Comparison of ENCODE assay signal across 8 cellular contexts in the genomic region with DNA sequence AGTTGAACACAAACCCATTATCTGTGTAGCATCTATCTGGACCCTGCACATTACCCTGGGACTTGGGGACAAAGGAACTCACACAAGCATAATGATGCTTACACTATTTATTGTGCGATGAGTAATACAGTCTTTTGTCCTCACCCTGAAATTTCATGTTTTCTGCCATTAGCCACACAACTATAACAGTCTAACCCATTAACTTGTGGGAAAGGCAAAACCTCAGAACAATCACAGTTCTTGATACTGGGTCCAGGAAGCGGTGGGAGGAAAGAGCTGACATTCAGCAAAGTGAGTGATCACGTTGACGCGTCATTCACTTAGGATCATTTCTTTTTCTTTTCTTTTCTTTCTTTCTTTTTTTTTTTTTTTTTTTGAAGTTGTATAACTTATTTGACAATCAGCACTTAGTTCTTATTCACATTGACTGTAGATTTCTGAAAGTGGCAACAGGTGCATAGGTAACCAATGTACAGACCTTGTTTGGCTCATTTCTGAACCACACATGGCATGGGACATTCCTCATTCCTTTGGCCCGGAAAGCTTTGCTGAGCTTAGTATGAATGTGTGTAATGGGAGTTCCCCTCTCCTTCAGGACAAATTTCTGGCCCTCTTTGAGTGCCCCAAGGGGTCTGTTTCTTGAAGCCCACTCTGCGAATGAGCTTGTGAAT.
DNase-seq lines count a peak whose midpoint lies in the region; ATAC-seq, FAIRE-seq and TF ChIP-seq lines count a peak whose summit lies in the region.

No MANE protein-coding gene starts in this region.

- intact Hi-C loops in body of pancreas (cut with DNase I): no loop called here

- H3K4me1 ChIP-seq in body of pancreas: no peaks in the 10 kb centered on the region

- H3K27me3 ChIP-seq in body of pancreas: no peaks in the 10 kb centered on the region

- ATAC-seq in GM19468 (IDR thresholded peaks at IDR 0.05; ENCODE audit: extremely low read depth, unreplicated experiment): peak; percentile 22
- ATAC-seq in HG03196 (IDR thresholded peaks at IDR 0.05; ENCODE audit: unreplicated experiment): peak; percentile 63
- ATAC-seq in body of pancreas: no peak

- WGBS in body of pancreas, 2 donors: 82 to 89% methylated on average over 7 of the region's 7 CpGs

- H3K27ac ChIP-seq in body of pancreas: no peak overlapping the region

- H3K36me3 ChIP-seq in body of pancreas (replicated peaks in 1 of 2; ENCODE audit: insufficient read depth in 1 of 2, low read depth in 2 of 2): no peaks in the 10 kb centered on the region

- in situ Hi-C loops in KBM-7 (cut with MboI; ENCODE audit: low pct_unique_long_range_greater_than_20kb, low sequenced_read_pairs): no loop called here

- peak; percentile 91 for FAIRE-seq in GM12892 (lab: Jason Lieb, UNC)

- DNase-seq in GM12892 (ENCODE audit: insufficient read length) (no peak), astrocyte of the hippocampus (ENCODE audit: low read depth, low spot score) (peak; percentile 76), KBM-7 (no peak), occipital lobe (lab: John Stamatoyannopoulos, UW) (no peak), NCI-H510A treated with DMSO at 0.1 percent for 48 hours (lab: John Stamatoyannopoulos, UW) (no peak), body of pancreas (no peak)

- no peak for TF ChIP-seq CTCF in body of pancreas (IDR thresholded peaks at IDR 0.05)

- no peak for TF ChIP-seq POLR2A in GM12892 (IDR thresholded peaks at IDR 0.05; ENCODE audit: low read depth, low read length)
- TF ChIP-seq POLR2A in body of pancreas (IDR thresholded peaks at IDR 0.05): no peak

- H3K4me3 ChIP-seq in body of pancreas: no peak overlapping the region

- H3K9me3 ChIP-seq in body of pancreas: no peaks in the 10 kb centered on the region
